ENCODE assay signal across 9 cellular contexts in the genomic region with DNA sequence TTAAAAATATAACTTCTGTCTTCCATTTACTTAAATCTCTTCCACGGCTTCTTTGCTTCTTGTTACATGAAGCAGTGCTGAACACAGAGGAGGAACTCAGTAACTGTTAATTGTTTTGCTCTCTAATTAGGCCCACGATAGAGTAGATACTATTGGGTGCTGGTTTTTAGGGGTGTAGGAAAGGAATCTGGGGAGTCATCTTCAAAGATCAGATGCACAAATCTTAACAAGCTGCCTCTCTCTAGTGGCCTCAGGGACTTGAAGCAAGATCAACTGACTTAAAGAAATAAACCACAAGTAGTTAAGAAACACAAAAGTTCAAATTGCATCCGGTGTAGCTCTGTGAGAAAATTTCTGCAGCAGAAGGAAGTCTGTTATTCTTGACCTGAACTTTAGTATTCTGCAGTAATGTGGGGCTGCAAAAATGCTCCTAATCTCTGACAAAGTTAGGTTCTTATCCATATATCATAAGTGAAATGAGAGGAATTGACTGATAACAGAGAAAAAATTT. TPM values are rescaled to one million over a fixed set of nuclear protein-coding genes. Genes with fewer than 3 reads are reported as not detected.
DNase-seq lines count a peak whose midpoint lies in the region; ATAC-seq and TF ChIP-seq lines count a peak whose summit lies in the region.
"Had no signal": no experiment of that assay in that cellular context is flagged by ENCODE, and none has a peak within 500 bp of the region (broad histone marks: within the 10 kb centered on the region; RNA-seq: fewer than 3 reads in every experiment).

No MANE protein-coding gene starts in this region.

- DNase-seq in Kasumi-1 (lab: John Stamatoyannopoulos, UW) (peak; percentile 90), colonic mucosa (no peak), NCI-H1436 treated with DMSO at 0.1 percent for 48 hours (lab: John Stamatoyannopoulos, UW) (no peak), caudate nucleus (lab: John Stamatoyannopoulos, UW) (no peak), HK-2 (ENCODE audit: unreplicated experiment) (no peak)
- peak in 1 of 2 donors; percentile 29 for DNase-seq in stimulated activated naive CD8-positive, alpha-beta T cell treated with anti-CD3 and anti-CD28 coated beads, Interleukin-15, amount 100 ng/mL, for 72 hours

- H3K4me2 ChIP-seq in DOHH2 (ENCODE audit: low read length) = peak overlapping the region; percentile 53

- peaks cover 50% of the 10 kb centered on the region for H3K4me1 ChIP-seq in DOHH2 (ENCODE audit: control insufficient read depth, low read length)
- H3K4me1 ChIP-seq in colonic mucosa = no peaks in the 10 kb centered on the region

- peak overlapping the region; percentile 69 for H3K27ac ChIP-seq in DOHH2 (ENCODE audit: low read depth, low read length)
- peak overlapping the region; percentile 32 for H3K27ac ChIP-seq in colonic mucosa
- no peak overlapping the region for H3K27ac ChIP-seq in caudate nucleus (ENCODE audit: low read depth, low read length)
- H3K27ac ChIP-seq: thoracic aorta had no signal

- peak overlapping the region; percentile 97 to 100 for H3K27ac Mint-ChIP-seq in stimulated activated naive CD8-positive, alpha-beta T cell treated with anti-CD3 and anti-CD28 coated beads, Interleukin-15, amount 100 ng/mL, for 72 hours

- ATAC-seq in GM21390 (IDR thresholded peaks at IDR 0.05; ENCODE audit: unreplicated experiment) = peak; percentile 80
- ATAC-seq in stimulated activated naive CD8-positive, alpha-beta T cell treated with anti-CD3 and anti-CD28 coated beads, Interleukin-15, amount 100 ng/mL, for 72 hours = peak; percentile 82

- H3K9me2 ChIP-seq in DOHH2 (replicated peaks; ENCODE audit: control insufficient read depth, low read length) = no peaks in the 10 kb centered on the region

- no peaks in the 10 kb centered on the region for H4K20me1 ChIP-seq in DOHH2 (ENCODE audit: control insufficient read depth, insufficient read depth, low read depth, low read length)

- peaks cover 78% of the 10 kb centered on the region for H3K4me1 Mint-ChIP-seq in stimulated activated naive CD8-positive, alpha-beta T cell treated with anti-CD3 and anti-CD28 coated beads, Interleukin-15, amount 100 ng/mL, for 72 hours

- peaks cover 19% of the 10 kb centered on the region for H3K9me3 ChIP-seq in DOHH2 (ENCODE audit: control insufficient read depth, insufficient read depth, low read length)
- no peaks in the 10 kb centered on the region for H3K9me3 ChIP-seq in colonic mucosa

- peaks cover 6 to 31% of the 10 kb centered on the region in 2 donors for H3K9me3 Mint-ChIP-seq in stimulated activated naive CD8-positive, alpha-beta T cell treated with anti-CD3 and anti-CD28 coated beads, Interleukin-15, amount 100 ng/mL, for 72 hours

- no peaks in the 10 kb centered on the region for H3F3A ChIP-seq in DOHH2 (ENCODE audit: control insufficient read depth, insufficient read depth)

- no peak overlapping the region for H3K9ac ChIP-seq in colonic mucosa (ENCODE audit: low read depth in 2 of 2, low read length in 2 of 2)

- peak overlapping the region; percentile 79 to 89 for H3K4me3 Mint-ChIP-seq in stimulated activated naive CD8-positive, alpha-beta T cell treated with anti-CD3 and anti-CD28 coated beads, Interleukin-15, amount 100 ng/mL, for 72 hours

- H3K4me3 ChIP-seq in DOHH2 (ENCODE audit: low read length) (peak overlapping the region; percentile 26), colonic mucosa (no peak overlapping the region)
- H3K4me3 ChIP-seq: thoracic aorta had no signal

- TF ChIP-seq CTCF in DOHH2 (IDR thresholded peaks at IDR 0.05; ENCODE audit: low read depth, low read length, poor library complexity, severe bottlenecking) (no peak), colonic mucosa (IDR thresholded peaks at IDR 0.05) (no peak)

- intact Hi-C loops in colonic mucosa (cut with DNase I) = no loop called here

- H3K27me3 ChIP-seq in DOHH2 (ENCODE audit: control insufficient read depth, low read length) = no peaks in the 10 kb centered on the region
- no peaks in the 10 kb centered on the region for H3K27me3 ChIP-seq in colonic mucosa

- H3K79me2 ChIP-seq in DOHH2 (ENCODE audit: control insufficient read depth, low read length) = no peaks in the 10 kb centered on the region

- H3K27me3 Mint-ChIP-seq in stimulated activated naive CD8-positive, alpha-beta T cell treated with anti-CD3 and anti-CD28 coated beads, Interleukin-15, amount 100 ng/mL, for 72 hours = no peaks in the 10 kb centered on the region

- H3K36me3 ChIP-seq in DOHH2 (ENCODE audit: control insufficient read depth, low read length) (no peaks in the 10 kb centered on the region), colonic mucosa (no peaks in the 10 kb centered on the region)
- H3K36me3 ChIP-seq: thoracic aorta had no signal

RNA-seq across cellular contexts. Expression of gene CHST2, which starts 51.6 kb away (rescaled TPM):
- 1 to 10 TPM; 1.8 to 2.5 TPM for total RNA-seq in colonic mucosa

Comparison
In these comparisons a context has a peak if more than half of its experiments do, and no peak if none do; other contexts are left out.
1. DNase-seq: peak in Kasumi-1 (2 of 2); none in colonic mucosa (single experiment), NCI-H1436 treated with DMSO at 0.1 percent for 48 hours (single experiment), caudate nucleus (0 of 61) and HK-2 (single experiment).